1 cellular context compared by ENCODE assay signal in the genomic region with DNA sequence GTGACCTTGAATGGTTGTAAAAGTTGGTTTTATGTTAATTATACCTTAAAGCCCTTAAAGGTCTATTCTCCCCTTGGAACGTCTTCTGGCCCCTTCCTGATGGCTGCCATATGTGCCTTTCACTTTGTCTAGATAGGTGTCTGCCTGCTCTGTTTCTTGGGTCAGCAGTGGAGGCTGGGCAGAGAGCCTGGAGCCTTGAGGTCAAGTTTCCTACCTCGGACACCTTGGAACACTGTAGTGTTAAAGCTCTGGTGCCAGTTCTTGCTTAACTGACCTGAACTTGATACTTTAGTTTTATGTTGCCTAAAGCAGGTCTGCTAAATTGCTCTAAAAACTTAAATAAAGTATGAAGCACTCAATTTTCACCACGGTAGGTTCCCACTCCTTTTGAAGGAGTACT.
TF ChIP-seq lines count a peak whose summit lies in the region.

No MANE protein-coding gene starts in this region.

TF ChIP-seq in WTC11, 78 proteins besides CTCF, POLR2A, EP300 and RAD21 (continued from another document):
- TF ChIP-seq, protein P1, sequence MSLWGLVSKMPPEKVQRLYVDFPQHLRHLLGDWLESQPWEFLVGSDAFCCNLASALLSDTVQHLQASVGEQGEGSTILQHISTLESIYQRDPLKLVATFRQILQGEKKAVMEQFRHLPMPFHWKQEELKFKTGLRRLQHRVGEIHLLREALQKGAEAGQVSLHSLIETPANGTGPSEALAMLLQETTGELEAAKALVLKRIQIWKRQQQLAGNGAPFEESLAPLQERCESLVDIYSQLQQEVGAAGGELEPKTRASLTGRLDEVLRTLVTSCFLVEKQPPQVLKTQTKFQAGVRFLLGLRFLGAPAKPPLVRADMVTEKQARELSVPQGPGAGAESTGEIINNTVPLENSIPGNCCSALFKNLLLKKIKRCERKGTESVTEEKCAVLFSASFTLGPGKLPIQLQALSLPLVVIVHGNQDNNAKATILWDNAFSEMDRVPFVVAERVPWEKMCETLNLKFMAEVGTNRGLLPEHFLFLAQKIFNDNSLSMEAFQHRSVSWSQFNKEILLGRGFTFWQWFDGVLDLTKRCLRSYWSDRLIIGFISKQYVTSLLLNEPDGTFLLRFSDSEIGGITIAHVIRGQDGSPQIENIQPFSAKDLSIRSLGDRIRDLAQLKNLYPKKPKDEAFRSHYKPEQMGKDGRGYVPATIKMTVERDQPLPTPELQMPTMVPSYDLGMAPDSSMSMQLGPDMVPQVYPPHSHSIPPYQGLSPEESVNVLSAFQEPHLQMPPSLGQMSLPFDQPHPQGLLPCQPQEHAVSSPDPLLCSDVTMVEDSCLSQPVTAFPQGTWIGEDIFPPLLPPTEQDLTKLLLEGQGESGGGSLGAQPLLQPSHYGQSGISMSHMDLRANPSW (CRISPR knock-in tag; conservative IDR thresholded peaks at IDR 0.05; ENCODE audit: low read depth) = no peak
- TF ChIP-seq, protein P2, sequence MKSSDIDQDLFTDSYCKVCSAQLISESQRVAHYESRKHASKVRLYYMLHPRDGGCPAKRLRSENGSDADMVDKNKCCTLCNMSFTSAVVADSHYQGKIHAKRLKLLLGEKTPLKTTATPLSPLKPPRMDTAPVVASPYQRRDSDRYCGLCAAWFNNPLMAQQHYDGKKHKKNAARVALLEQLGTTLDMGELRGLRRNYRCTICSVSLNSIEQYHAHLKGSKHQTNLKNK (CRISPR knock-in tag; IDR thresholded peaks at IDR 0.05) = no peak
- TF ChIP-seq NFE2L1 (CRISPR knock-in tag; IDR thresholded peaks at IDR 0.05) = no peak
- no peak for TF ChIP-seq ZNF121 (CRISPR knock-in tag; IDR thresholded peaks at IDR 0.05)
- TF ChIP-seq, protein P3, sequence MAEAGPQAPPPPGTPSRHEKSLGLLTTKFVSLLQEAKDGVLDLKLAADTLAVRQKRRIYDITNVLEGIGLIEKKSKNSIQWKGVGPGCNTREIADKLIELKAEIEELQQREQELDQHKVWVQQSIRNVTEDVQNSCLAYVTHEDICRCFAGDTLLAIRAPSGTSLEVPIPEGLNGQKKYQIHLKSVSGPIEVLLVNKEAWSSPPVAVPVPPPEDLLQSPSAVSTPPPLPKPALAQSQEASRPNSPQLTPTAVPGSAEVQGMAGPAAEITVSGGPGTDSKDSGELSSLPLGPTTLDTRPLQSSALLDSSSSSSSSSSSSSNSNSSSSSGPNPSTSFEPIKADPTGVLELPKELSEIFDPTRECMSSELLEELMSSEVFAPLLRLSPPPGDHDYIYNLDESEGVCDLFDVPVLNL (CRISPR knock-in tag; IDR thresholded peaks at IDR 0.05; ENCODE audit: borderline replicate concordance, low read depth) = no peak
- no peak for TF ChIP-seq CREM (CRISPR knock-in tag; IDR thresholded peaks at IDR 0.05)
- TF ChIP-seq EMX1 (CRISPR knock-in tag; IDR thresholded peaks at IDR 0.05) = no peak
- TF ChIP-seq IRF2 (CRISPR knock-in tag; IDR thresholded peaks at IDR 0.05; ENCODE audit: borderline replicate concordance, low read depth) = no peak
- no peak for TF ChIP-seq PRRX2 (CRISPR knock-in tag; IDR thresholded peaks at IDR 0.05)
- TF ChIP-seq NR1H2 (CRISPR knock-in tag; IDR thresholded peaks at IDR 0.05) = no peak
- no peak for TF ChIP-seq ZNF423 (CRISPR knock-in tag; IDR thresholded peaks at IDR 0.05)
- no peak for TF ChIP-seq ZNF219 (CRISPR knock-in tag; IDR thresholded peaks at IDR 0.05; ENCODE audit: borderline replicate concordance)
- no peak for TF ChIP-seq CBFB (CRISPR knock-in tag; IDR thresholded peaks at IDR 0.05; ENCODE audit: low read depth)
